ENCODE assay signal across 19 cellular contexts in the genomic region with DNA sequence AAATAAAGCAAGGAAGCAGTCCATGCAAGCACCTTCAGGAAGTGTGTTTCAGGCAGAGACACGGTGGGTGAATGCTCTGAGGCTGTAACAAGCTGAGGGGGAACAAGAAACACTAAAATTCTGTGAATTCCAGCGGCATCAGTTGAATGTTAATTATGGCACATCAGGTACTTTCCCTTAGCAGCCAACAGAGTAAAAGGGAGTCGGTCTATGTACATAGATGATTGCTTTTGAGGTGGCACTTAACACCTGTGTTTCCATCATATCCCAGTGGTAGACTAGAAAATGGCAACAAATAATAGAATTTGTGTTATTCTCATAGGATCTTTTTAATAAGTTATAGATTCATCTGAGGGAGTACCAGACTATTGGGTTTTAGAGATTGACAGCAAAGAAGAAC.
A peak's percentile ranks its signal among the peaks of the same experiment; 100 is the strongest.
DNase-seq lines count a peak whose midpoint lies in the region; ATAC-seq and TF ChIP-seq lines count a peak whose summit lies in the region.
"Had no signal": no experiment of that assay in that cellular context is flagged by ENCODE, and none has a peak within 500 bp of the region (broad histone marks: within the 10 kb centered on the region; RNA-seq: fewer than 3 reads in every experiment).

No MANE protein-coding gene starts in this region.

- H3K79me1 ChIP-seq in mesenchymal stem cell (replicated peaks; ENCODE audit: low read length, poor library complexity, severe bottlenecking): no peaks in the 10 kb centered on the region

- no peaks in the 10 kb centered on the region for H3K9me3 Mint-ChIP-seq in activated CD8-positive, alpha-beta T cell treated with anti-CD3 and anti-CD28 coated beads for 36 hours
- no peaks in the 10 kb centered on the region for H3K9me3 Mint-ChIP-seq in activated CD8-positive, alpha-beta T cell treated with anti-CD3 and anti-CD28 coated beads, Interleukin-2, amount 10 ng/mL, durations not matched to agents 7 days and 5 days (ENCODE audit: insufficient read depth)
- no peaks in the 10 kb centered on the region for H3K9me3 Mint-ChIP-seq in activated CD8-positive, alpha-beta memory T cell treated with anti-CD3 and anti-CD28 coated beads, Interleukin-2, amount 10 ng/mL, durations not matched to agents 7 days and 5 days (ENCODE audit: low read depth)
- H3K9me3 Mint-ChIP-seq: CD8-positive, alpha-beta T cell; HFFc6 had no signal

- no peak overlapping the region for H3K27ac Mint-ChIP-seq in activated CD8-positive, alpha-beta T cell treated with anti-CD3 and anti-CD28 coated beads for 36 hours
- H3K27ac Mint-ChIP-seq in activated CD8-positive, alpha-beta T cell treated with anti-CD3 and anti-CD28 coated beads, Interleukin-2, amount 10 ng/mL, durations not matched to agents 7 days and 5 days: no peak overlapping the region
- H3K27ac Mint-ChIP-seq in activated CD8-positive, alpha-beta memory T cell treated with anti-CD3 and anti-CD28 coated beads, Interleukin-2, amount 10 ng/mL, durations not matched to agents 7 days and 5 days: no peak overlapping the region
- H3K27ac Mint-ChIP-seq: CD8-positive, alpha-beta T cell; HFFc6 had no signal

- POLR2A ChIA-PET in activated CD8-positive, alpha-beta T cell treated with anti-CD3 and anti-CD28 coated beads for 36 hours (lab: Charles Lee): no interaction called here
- POLR2A ChIA-PET in activated CD8-positive, alpha-beta T cell treated with anti-CD3 and anti-CD28 coated beads, Interleukin-2, amount 10 ng/mL, durations not matched to agents 7 days and 5 days (lab: Charles Lee): no interaction called here

- H4K91ac ChIP-seq in mesenchymal stem cell (ENCODE audit: low read length): no peak overlapping the region

- no peak overlapping the region for H4K8ac ChIP-seq in mesenchymal stem cell (ENCODE audit: low read length)

- peak overlapping the region in 1 of 2 experiments; percentile 14 for H3K4ac ChIP-seq in mesenchymal stem cell (ENCODE audit: low read depth in 1 of 2, low read length in 2 of 2)

- 94% methylated on average over 3 of the region's 3 CpGs for WGBS in mesenchymal stem cell

- H3K14ac ChIP-seq in mesenchymal stem cell (ENCODE audit: low read length in 2 of 2): no peak overlapping the region

- no peaks in the 10 kb centered on the region for H3K9me3 ChIP-seq in mesenchymal stem cell (ENCODE audit: control insufficient read depth, low read length)
- H3K9me3 ChIP-seq in vagina: no peaks in the 10 kb centered on the region

- no peak overlapping the region for H2AK5ac ChIP-seq in mesenchymal stem cell (ENCODE audit: low read length, severe bottlenecking)

- no peak overlapping the region for H2BK15ac ChIP-seq in mesenchymal stem cell (ENCODE audit: low read depth, poor library complexity, severe bottlenecking)

- CTCF ChIA-PET in activated CD8-positive, alpha-beta T cell treated with anti-CD3 and anti-CD28 coated beads for 36 hours (lab: Charles Lee): interaction anchor here (1.1 kb wide), 1 partner anchor 10 kb away, joined by 3 read pairs; no protein-coding TSS in a partner anchor
- CTCF ChIA-PET in activated CD8-positive, alpha-beta T cell treated with anti-CD3 and anti-CD28 coated beads, Interleukin-2, amount 10 ng/mL, durations not matched to agents 7 days and 5 days (lab: Charles Lee): no interaction called here
- CTCF ChIA-PET in activated CD8-positive, alpha-beta memory T cell treated with anti-CD3 and anti-CD28 coated beads, Interleukin-2, amount 10 ng/mL, durations not matched to agents 7 days and 5 days (lab: Charles Lee): interaction anchor here (1.5 kb wide), 1 partner anchor 13 kb away, joined by 3 read pairs; no protein-coding TSS in a partner anchor

- peak overlapping the region; percentile 18 for H2AFZ ChIP-seq in mesenchymal stem cell (ENCODE audit: low read depth, low read length)

- TF ChIP-seq POLR2A in vagina (IDR thresholded peaks at IDR 0.05): no peak

- peak; percentile 30 for ATAC-seq in activated CD8-positive, alpha-beta T cell treated with anti-CD3 and anti-CD28 coated beads for 36 hours
- ATAC-seq in activated CD8-positive, alpha-beta T cell treated with anti-CD3 and anti-CD28 coated beads, Interleukin-2, amount 10 ng/mL, durations not matched to agents 7 days and 5 days: no peak
- ATAC-seq in GM19324 (IDR thresholded peaks at IDR 0.05; ENCODE audit: low FRiP score, unreplicated experiment): no peak
- ATAC-seq in activated CD8-positive, alpha-beta memory T cell treated with anti-CD3 and anti-CD28 coated beads, Interleukin-2, amount 10 ng/mL, durations not matched to agents 7 days and 5 days: no peak
- no peak for ATAC-seq in HG03175 (IDR thresholded peaks at IDR 0.05; ENCODE audit: unreplicated experiment)
- ATAC-seq: CD8-positive, alpha-beta T cell; HepG2 had no signal

- H2BK120ac ChIP-seq in mesenchymal stem cell (ENCODE audit: low read depth, low read length): no peak overlapping the region

- no peak overlapping the region for H3K27ac ChIP-seq in mesenchymal stem cell (ENCODE audit: low read length, poor library complexity, severe bottlenecking)
- H3K27ac ChIP-seq in vagina: peak overlapping the region; percentile 40
- H3K27ac ChIP-seq: BLaER1 treated with 17β-estradiol and CSF1 and Interleukin-3, amounts not matched to agents 10 nM and 100 nM had no signal

- H3K4me2 ChIP-seq in mesenchymal stem cell (ENCODE audit: low read length, poor library complexity, severe bottlenecking): no peak overlapping the region

- peak overlapping the region in 1 of 2 experiments; percentile 31 for H2BK12ac ChIP-seq in mesenchymal stem cell (ENCODE audit: low read length in 2 of 2)

- no peak overlapping the region for H3K4me3 Mint-ChIP-seq in activated CD8-positive, alpha-beta T cell treated with anti-CD3 and anti-CD28 coated beads for 36 hours
- no peak overlapping the region for H3K4me3 Mint-ChIP-seq in activated CD8-positive, alpha-beta T cell treated with anti-CD3 and anti-CD28 coated beads, Interleukin-2, amount 10 ng/mL, durations not matched to agents 7 days and 5 days
- no peak overlapping the region for H3K4me3 Mint-ChIP-seq in activated CD8-positive, alpha-beta memory T cell treated with anti-CD3 and anti-CD28 coated beads, Interleukin-2, amount 10 ng/mL, durations not matched to agents 7 days and 5 days
- H3K4me3 Mint-ChIP-seq: CD8-positive, alpha-beta T cell; HFFc6 had no signal

- intact Hi-C loops in activated CD8-positive, alpha-beta T cell treated with anti-CD3 and anti-CD28 coated beads for 36 hours (cut with micrococcal nuclease): no loop called here
- intact Hi-C loops in vagina (cut with DNase I): loop anchor here (10.0 kb wide), 1 partner anchor 481 kb away; a partner anchor contains a TSS

- peaks cover 6% of the 10 kb centered on the region for H3K4me1 Mint-ChIP-seq in activated CD8-positive, alpha-beta T cell treated with anti-CD3 and anti-CD28 coated beads for 36 hours (ENCODE audit: low read depth)
- H3K4me1 Mint-ChIP-seq in activated CD8-positive, alpha-beta T cell treated with anti-CD3 and anti-CD28 coated beads, Interleukin-2, amount 10 ng/mL, durations not matched to agents 7 days and 5 days (ENCODE audit: low read depth): peaks cover 6% of the 10 kb centered on the region
- H3K4me1 Mint-ChIP-seq in activated CD8-positive, alpha-beta memory T cell treated with anti-CD3 and anti-CD28 coated beads, Interleukin-2, amount 10 ng/mL, durations not matched to agents 7 days and 5 days: peaks cover 6% of the 10 kb centered on the region

- no peaks in the 10 kb centered on the region for H3K36me3 ChIP-seq in mesenchymal stem cell (ENCODE audit: control insufficient read depth in 1 of 2, insufficient read depth in 2 of 2, low read depth in 1 of 2, low read length in 2 of 2)
- H3K36me3 ChIP-seq in vagina: no peaks in the 10 kb centered on the region
- H3K36me3 ChIP-seq: BLaER1 treated with 17β-estradiol and CSF1 and Interleukin-3, amounts not matched to agents 10 nM and 100 nM had no signal

- H3K27me3 Mint-ChIP-seq in activated CD8-positive, alpha-beta T cell treated with anti-CD3 and anti-CD28 coated beads for 36 hours: peaks cover 8% of the 10 kb centered on the region
- peaks cover 31% of the 10 kb centered on the region for H3K27me3 Mint-ChIP-seq in activated CD8-positive, alpha-beta T cell treated with anti-CD3 and anti-CD28 coated beads, Interleukin-2, amount 10 ng/mL, durations not matched to agents 7 days and 5 days (ENCODE audit: low read depth)
- peaks cover 1% of the 10 kb centered on the region for H3K27me3 Mint-ChIP-seq in activated CD8-positive, alpha-beta memory T cell treated with anti-CD3 and anti-CD28 coated beads, Interleukin-2, amount 10 ng/mL, durations not matched to agents 7 days and 5 days

- no peak overlapping the region for H2BK5ac ChIP-seq in mesenchymal stem cell (ENCODE audit: low read depth, low read length, poor library complexity, severe bottlenecking)

- no peak for DNase-seq in activated CD8-positive, alpha-beta T cell treated with anti-CD3 and anti-CD28 coated beads for 36 hours
- no peak for DNase-seq in activated CD8-positive, alpha-beta T cell treated with anti-CD3 and anti-CD28 coated beads, Interleukin-2, amount 10 ng/mL, durations not matched to agents 7 days and 5 days
- peak; percentile 7 for DNase-seq in NCI-H748 treated with DMSO at 0.1 percent for 48 hours (lab: John Stamatoyannopoulos, UW)
- DNase-seq in mesenchymal stem cell: no peak
- no peak for DNase-seq in vagina (ENCODE audit: extremely low spot score in 2 of 2)
- no peak for DNase-seq in activated CD8-positive, alpha-beta memory T cell treated with anti-CD3 and anti-CD28 coated beads, Interleukin-2, amount 10 ng/mL, durations not matched to agents 7 days and 5 days
- DNase-seq: 8988T; ACHN; CD8-positive, alpha-beta T cell; COR-L47; DMS153; DMS79 treated with DMSO at 0.1 percent for 48 hours; GDM1; HCEC 1CT; HFFc6 had no signal

- no peak for TF ChIP-seq CTCF in activated CD8-positive, alpha-beta T cell treated with anti-CD3 and anti-CD28 coated beads for 36 hours (IDR thresholded peaks at IDR 0.05)
- no peak for TF ChIP-seq CTCF in vagina (IDR thresholded peaks at IDR 0.05)

- H3K4me1 ChIP-seq in mesenchymal stem cell (ENCODE audit: control insufficient read depth, insufficient read depth, low read depth, low read length) (peaks cover 4% of the 10 kb centered on the region), vagina (peaks cover 48% of the 10 kb centered on the region)

- H3K27me3 ChIP-seq in mesenchymal stem cell (ENCODE audit: control insufficient read depth in 1 of 2, insufficient read depth in 1 of 2, low read length in 2 of 2) (no peaks in the 10 kb centered on the region), vagina (no peaks in the 10 kb centered on the region)
- H3K27me3 ChIP-seq: BLaER1 treated with 17β-estradiol and CSF1 and Interleukin-3, amounts not matched to agents 10 nM and 100 nM had no signal

- H3K18ac ChIP-seq in mesenchymal stem cell (ENCODE audit: low read depth in 1 of 2, low read length in 2 of 2): peak overlapping the region in 1 of 2 experiments; percentile 8

- H3K4me3 ChIP-seq in mesenchymal stem cell (ENCODE audit: insufficient read depth in 1 of 2, low read depth in 1 of 2, low read length in 2 of 2) (no peak overlapping the region), vagina (no peak overlapping the region)
- H3K4me3 ChIP-seq: BLaER1 treated with 17β-estradiol and CSF1 and Interleukin-3, amounts not matched to agents 10 nM and 100 nM had no signal

- H3K36me3 Mint-ChIP-seq in activated CD8-positive, alpha-beta T cell treated with anti-CD3 and anti-CD28 coated beads for 36 hours (ENCODE audit: low read depth): no peaks in the 10 kb centered on the region
- H3K36me3 Mint-ChIP-seq in activated CD8-positive, alpha-beta T cell treated with anti-CD3 and anti-CD28 coated beads, Interleukin-2, amount 10 ng/mL, durations not matched to agents 7 days and 5 days (ENCODE audit: low read depth): no peaks in the 10 kb centered on the region
- H3K36me3 Mint-ChIP-seq in activated CD8-positive, alpha-beta memory T cell treated with anti-CD3 and anti-CD28 coated beads, Interleukin-2, amount 10 ng/mL, durations not matched to agents 7 days and 5 days: no peaks in the 10 kb centered on the region
- H3K36me3 Mint-ChIP-seq: CD8-positive, alpha-beta T cell had no signal

- H3K23ac ChIP-seq in mesenchymal stem cell (ENCODE audit: low read length in 2 of 2): no peak overlapping the region

- no peak overlapping the region for H3K9ac ChIP-seq in mesenchymal stem cell (ENCODE audit: low read length)
- H3K9ac ChIP-seq: BLaER1 treated with 17β-estradiol and CSF1 and Interleukin-3, amounts not matched to agents 10 nM and 100 nM had no signal
